9 cellular contexts compared by ENCODE assay signal in genomic region chr6:52155791-52156576, GRCh38. TPM values are rescaled to one million over a fixed set of nuclear protein-coding genes. Genes with fewer than 3 reads are reported as not detected.
DNase-seq lines count a peak whose midpoint lies in the region; ATAC-seq, FAIRE-seq and TF ChIP-seq lines count a peak whose summit lies in the region.
"Had no signal": no experiment of that assay in that cellular context is flagged by ENCODE, and none has a peak within 500 bp of the region (broad histone marks: within the 10 kb centered on the region; RNA-seq: fewer than 3 reads in every experiment).

No MANE protein-coding gene starts in this region.

- no peaks in the 10 kb centered on the region for H3K36me3 Mint-ChIP-seq in CD4-positive, alpha-beta memory T cell

- H3K27ac Mint-ChIP-seq in CD4-positive, alpha-beta memory T cell = peak overlapping the region in 1 of 7 donors; percentile 37
- H3K27ac Mint-ChIP-seq: dendritic cell treated with granulocyte-macrophage colony-stimulating factor and Interleukin-4, amounts not matched to agents 40 ng/mL and 50 ng/mL, for 4 days had no signal

- peaks cover 4% of the 10 kb centered on the region for H3K4me1 ChIP-seq in CD4-positive, alpha-beta memory T cell (ENCODE audit: insufficient read depth, low read length)
- peaks cover 0 to 9% (median 0%) of the 10 kb centered on the region in 4 donors for H3K4me1 ChIP-seq in tibial artery

- peaks cover 5 to 14% of the 10 kb centered on the region in 2 donors for H3K27me3 Mint-ChIP-seq in CD4-positive, alpha-beta memory T cell

- H3K27me3 ChIP-seq in CD4-positive, alpha-beta memory T cell (ENCODE audit: insufficient read depth, low read length) = no peaks in the 10 kb centered on the region
- H3K27me3 ChIP-seq in tibial artery = no peaks in the 10 kb centered on the region

- TF ChIP-seq CTCF in tibial artery (IDR thresholded peaks at IDR 0.05) = no peak

- no peaks in the 10 kb centered on the region for H3K9me3 ChIP-seq in CD4-positive, alpha-beta memory T cell (ENCODE audit: control insufficient read depth in 1 of 2, low read length in 2 of 2)
- peaks cover 0 to 2% (median 0%) of the 10 kb centered on the region in 3 donors for H3K9me3 ChIP-seq in tibial artery

- ATAC-seq in GM18498 (IDR thresholded peaks at IDR 0.05; ENCODE audit: unreplicated experiment) (peak; percentile 93), GM21717 (IDR thresholded peaks at IDR 0.05; ENCODE audit: unreplicated experiment) (peak; percentile 85), esophagus mucosa (peak; percentile 25)

- FAIRE-seq in HTR-8/SVneo (lab: Jason Lieb, UNC) = peak; percentile 68

- POLR2A ChIA-PET in CD4-positive, alpha-beta memory T cell (lab: Charles Lee; ENCODE audit: partially characterized antibody) = no interaction called here

- no peak overlapping the region for H3K4me3 Mint-ChIP-seq in CD4-positive, alpha-beta memory T cell
- H3K4me3 Mint-ChIP-seq: dendritic cell treated with granulocyte-macrophage colony-stimulating factor and Interleukin-4, amounts not matched to agents 40 ng/mL and 50 ng/mL, for 4 days had no signal

- peaks cover 0 to 4% (median 0%) of the 10 kb centered on the region in 8 donors for H3K9me3 Mint-ChIP-seq in CD4-positive, alpha-beta memory T cell
- H3K9me3 Mint-ChIP-seq: dendritic cell treated with granulocyte-macrophage colony-stimulating factor and Interleukin-4, amounts not matched to agents 40 ng/mL and 50 ng/mL, for 4 days had no signal

- no peaks in the 10 kb centered on the region for H3K36me3 ChIP-seq in CD4-positive, alpha-beta memory T cell (ENCODE audit: insufficient read depth, low read length)
- H3K36me3 ChIP-seq in tibial artery = no peaks in the 10 kb centered on the region

- intact Hi-C loops in CD4-positive, alpha-beta memory T cell (cut with micrococcal nuclease) = no loop called here
- intact Hi-C loops in tibial artery (cut with DNase I; ENCODE audit: low total_unique reads) = no loop called here

- H3K4me3 ChIP-seq in CD4-positive, alpha-beta memory T cell (ENCODE audit: low read length in 2 of 2) = no peak overlapping the region
- H3K4me3 ChIP-seq in tibial artery = no peak overlapping the region

- no peak overlapping the region for H3K27ac ChIP-seq in CD4-positive, alpha-beta memory T cell (ENCODE audit: low read depth, low read length)
- H3K27ac ChIP-seq in tibial artery = no peak overlapping the region

- CTCF ChIA-PET in CD4-positive, alpha-beta memory T cell (lab: Charles Lee; ENCODE audit: partially characterized antibody) = interaction anchor here (1.5 to 1.6 kb wide), 2 partner anchors 10 to 107 kb away, joined by 3 to 5 read pairs; no protein-coding TSS in a partner anchor

- DNase-seq in HTR-8/SVneo (ENCODE audit: insufficient read length, low spot score) (peak; percentile 29), NCI-H2196 (lab: John Stamatoyannopoulos, UW; ENCODE audit: unreplicated experiment) (no peak), NCI-H2081 treated with DMSO at 0.1 percent for 48 hours (lab: John Stamatoyannopoulos, UW) (no peak), tibial artery (no peak)
- DNase-seq in CD4-positive, alpha-beta memory T cell = no peak

- peaks cover 0 to 9% (median 4%) of the 10 kb centered on the region in 4 donors for H3K4me1 Mint-ChIP-seq in CD4-positive, alpha-beta memory T cell

RNA-seq across cellular contexts. Expression of gene IL17A, which starts 30.2 kb away (rescaled TPM):
- total RNA-seq in esophagus mucosa = not detected
- total RNA-seq in CD4-positive, alpha-beta memory T cell = not detected
- polyA plus RNA-seq in CD4-positive, alpha-beta memory T cell = under 1 TPM; 0.13 to 0.16 TPM

Comparison
In these comparisons a context has a peak if more than half of its experiments do, and no peak if none do; other contexts are left out.
1. ATAC-seq: peak in every context shown above with its lines; median percentile 93 in GM18498; 85 in GM21717; 25 in esophagus mucosa.